ENCODE assay signal across 1 cellular context in genomic region chr3:196936288-196936687, GRCh38.
TF ChIP-seq lines count a peak whose summit lies in the region.

No MANE protein-coding gene starts in this region.

TF ChIP-seq in SK-N-SH, 30 proteins besides CTCF, POLR2A, EP300 and RAD21:
- TF ChIP-seq TCF12 (IDR thresholded peaks at IDR 0.05), result no peak
- no peak for TF ChIP-seq NRF1 (IDR thresholded peaks at IDR 0.05; ENCODE audit: low read depth, low read length)
- TF ChIP-seq TAF1 (IDR thresholded peaks at IDR 0.05; ENCODE audit: borderline replicate concordance, low read depth, low read length), result no peak
- no peak for TF ChIP-seq FOSL2 (IDR thresholded peaks at IDR 0.05; ENCODE audit: borderline replicate concordance, low read depth)
- no peak for TF ChIP-seq YY1 (IDR thresholded peaks at IDR 0.05; ENCODE audit: low read depth)
- TF ChIP-seq, protein P1, sequence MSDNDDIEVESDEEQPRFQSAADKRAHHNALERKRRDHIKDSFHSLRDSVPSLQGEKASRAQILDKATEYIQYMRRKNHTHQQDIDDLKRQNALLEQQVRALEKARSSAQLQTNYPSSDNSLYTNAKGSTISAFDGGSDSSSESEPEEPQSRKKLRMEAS (IDR thresholded peaks at IDR 0.05; ENCODE audit: low read depth), result no peak
